17 cellular contexts compared by ENCODE assay signal in the genomic region with DNA sequence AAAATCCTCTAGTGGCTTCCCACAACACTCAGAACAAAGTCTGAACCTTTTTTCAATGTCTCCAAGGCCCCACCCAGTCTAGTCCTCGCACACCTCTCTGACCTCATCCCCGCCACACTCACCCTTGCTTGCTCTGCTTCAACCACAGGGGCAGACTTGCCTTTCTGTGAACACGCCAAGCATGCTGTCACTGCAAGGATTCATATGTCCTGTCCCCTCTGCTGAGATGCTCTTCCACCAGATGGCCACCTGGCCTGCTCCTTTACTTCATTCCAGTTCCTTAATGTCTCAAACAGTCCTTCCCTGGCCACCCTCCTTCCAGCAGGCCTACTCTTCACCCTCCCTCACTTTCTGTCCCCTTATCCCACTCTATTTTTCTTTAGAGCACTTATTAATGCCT.
"Had no signal": no experiment of that assay in that cellular context is flagged by ENCODE, and none has a peak within 500 bp of the region (broad histone marks: within the 10 kb centered on the region; RNA-seq: fewer than 3 reads in every experiment).

No MANE protein-coding gene starts in this region.

- H3K27ac ChIP-seq: body of pancreas, thyroid gland, vagina had no signal

- H3K36me3 ChIP-seq: thyroid gland, vagina had no signal

- H3K27me3 ChIP-seq: body of pancreas, thyroid gland, vagina had no signal

- H3K4me3 ChIP-seq: body of pancreas, thyroid gland, vagina had no signal

- DNase-seq: activated CD4-positive, alpha-beta T cell treated with anti-CD3 and anti-CD28 coated beads for 1 hour; activated CD4-positive, alpha-beta T cell treated with anti-CD3 and anti-CD28 coated beads, Interleukin-2, amount 50 U/mL, for 4 hours; activated effector memory CD4-positive, alpha-beta T cell treated with anti-CD3 and anti-CD28 coated beads, Interleukin-2, amount 50 U/mL, for 16 hours; activated T-cell treated with anti-CD3 and anti-CD28 coated beads, Interleukin-2, amount 50 U/mL, for 4 hours; amniotic stem cell; body of pancreas; caudate nucleus; foreskin fibroblast; glutamatergic neuron; hypothalamus; nucleus accumbens; posterior cingulate gyrus; stimulated activated CD4-positive, alpha-beta T cell treated with anti-CD3 and anti-CD28 coated beads, Interleukin-2, amount 100 ng/mL, for 48 hours; stimulated activated naive B cell treated with anti-CD40 and anti-IgM and Interleukin-4, amounts not matched to agents 10 μg/mL and 1 μg/mL and 100 μg/mL, for 72 hours; T1000; thyroid gland had no signal

- ATAC-seq: activated T-cell treated with anti-CD3 and anti-CD28 coated beads, Interleukin-2, amount 50 U/mL, for 4 hours; body of pancreas; stimulated activated naive B cell treated with anti-CD40 and anti-IgM and Interleukin-4, amounts not matched to agents 10 μg/mL and 1 μg/mL and 100 μg/mL, for 72 hours had no signal

- H3K9me3 ChIP-seq: body of pancreas, thyroid gland, vagina had no signal

- H3K4me1 ChIP-seq: body of pancreas had no signal
